In genomic region chr22:32920032-32920628, GRCh38 we compare ENCODE assay signal across 15 cellular contexts.
DNase-seq lines count a peak whose midpoint lies in the region; ATAC-seq lines count a peak whose summit lies in the region.
"Had no signal": no experiment of that assay in that cellular context is flagged by ENCODE, and none has a peak within 500 bp of the region (broad histone marks: within the 10 kb centered on the region; RNA-seq: fewer than 3 reads in every experiment).

No MANE protein-coding gene starts in this region.

- intact Hi-C loops in Right ventricle myocardium superior (cut with DNase I), result no loop called here

- H3K9me3 ChIP-seq in SJCRH30 (replicated peaks), result 0 out of 2 replicates have a peak, but pooled peaks cover 3% of the 10 kb centered on the region

- H3K27ac ChIP-seq in SJCRH30 (peak overlapping the region; percentile 35), caudate nucleus (ENCODE audit: low read depth, low read length) (no peak overlapping the region)
- H3K27ac ChIP-seq: stomach had no signal

- H3K4me1 ChIP-seq in SJCRH30, result peaks cover 23% of the 10 kb centered on the region

- peak overlapping the region; percentile 15; the same call in 1 of the 2 replicates for H3K4me3 ChIP-seq in SJCRH30
- H3K4me3 ChIP-seq: stomach had no signal

- DNase-seq in GM04504 (ENCODE audit: low read depth) (peak; percentile 32), SJCRH30 (peak; percentile 40 to 65), Right ventricle myocardium superior (peak; percentile 70), retina (peak; percentile 15), activated gamma-delta T cell treated with Interleukin-2 at 50 U/mL for 16 hours (no peak), DMS53 treated with DMSO at 0.1 percent for 48 hours (lab: John Stamatoyannopoulos, UW; ENCODE audit: unreplicated experiment) (no peak), caudate nucleus (lab: John Stamatoyannopoulos, UW) (no peak)
- DNase-seq: activated CD8-positive, alpha-beta memory T cell treated with anti-CD3 and anti-CD28 coated beads, Interleukin-2, amount 50 U/mL, for 48 hours; amygdala; C1 segment of cervical spinal cord; GDM1; NCI-H526; stimulated activated CD4-positive, alpha-beta T cell treated with anti-CD3 and anti-CD28 coated beads, Interleukin-2, amount 100 ng/mL, for 24 hours; stomach had no signal

- no peaks in the 10 kb centered on the region for H3K27me3 ChIP-seq in SJCRH30
- H3K27me3 ChIP-seq: stomach had no signal

- ATAC-seq in Right ventricle myocardium superior (ENCODE audit: poor library complexity), result peak; percentile 87
- no peak for ATAC-seq in GM18520 (IDR thresholded peaks at IDR 0.05; ENCODE audit: unreplicated experiment)

- H3K36me3 ChIP-seq in SJCRH30, result no peaks in the 10 kb centered on the region
- H3K36me3 ChIP-seq: stomach had no signal

Comparison
In these comparisons a context has a peak if more than half of its experiments do, and no peak if none do; other contexts are left out.
1. DNase-seq: peak in GM04504 (single experiment), SJCRH30 (2 of 2), Right ventricle myocardium superior (single experiment) and retina (single experiment); none in activated gamma-delta T cell treated with Interleukin-2 at 50 U/mL for 16 hours (single experiment), DMS53 treated with DMSO at 0.1 percent for 48 hours (single experiment) and caudate nucleus (0 of 61).